In genomic region chr6:155185544-155185943, GRCh38 we compare ENCODE assay signal across 7 cellular contexts.
A peak's percentile ranks its signal among the peaks of the same experiment; 100 is the strongest.
DNase-seq lines count a peak whose midpoint lies in the region; ATAC-seq and TF ChIP-seq lines count a peak whose summit lies in the region.

No MANE protein-coding gene starts in this region.

- no peaks in the 10 kb centered on the region for H3K27me3 ChIP-seq in GM23248 (replicated peaks; ENCODE audit: insufficient read depth)

- no peaks in the 10 kb centered on the region for H3K79me2 ChIP-seq in GM23248 (ENCODE audit: insufficient read depth)

- TF ChIP-seq CTCF in choroid plexus epithelial cell (conservative IDR thresholded peaks at IDR 0.05; ENCODE audit: low read depth, low read length) (no peak), retinal pigment epithelial cell (conservative IDR thresholded peaks at IDR 0.05; ENCODE audit: low read depth, low read length) (no peak)

- in situ Hi-C loops in GM23248 (cut with MboI), result no loop called here

- H3K4me2 ChIP-seq in GM23248 (ENCODE audit: unreplicated experiment), result no peak overlapping the region

- H3K9me3 ChIP-seq in GM23248 (ENCODE audit: low read depth), result no peaks in the 10 kb centered on the region

- H3K4me3 ChIP-seq in GM23248 (no peak overlapping the region), choroid plexus epithelial cell (ENCODE audit: low read depth, low read length) (no peak overlapping the region), retinal pigment epithelial cell (ENCODE audit: low read length) (no peak overlapping the region)

- 90 to 93% methylated on average over 6 of the region's 6 CpGs for WGBS in GM23248 (ENCODE audit: low coverage in 1 of 2, low lambda C conversion rate in 2 of 2, missing lambda C conversion rate in 2 of 2), 2 experiments

- peaks cover 14% of the 10 kb centered on the region for H3K4me1 ChIP-seq in GM23248 (ENCODE audit: insufficient read depth)

- no peaks in the 10 kb centered on the region for H4K20me1 ChIP-seq in GM23248 (ENCODE audit: insufficient read depth)

- ATAC-seq in HG03159 (IDR thresholded peaks at IDR 0.05; ENCODE audit: unreplicated experiment), result no peak
- no peak for ATAC-seq in HG03439 (IDR thresholded peaks at IDR 0.05; ENCODE audit: unreplicated experiment)

- no peaks in the 10 kb centered on the region for H3K36me3 ChIP-seq in GM23248 (ENCODE audit: low read depth)

- no peaks in the 10 kb centered on the region for H3K9me2 ChIP-seq in GM23248 (ENCODE audit: insufficient read depth)

- no peak overlapping the region for H3K9ac ChIP-seq in GM23248

- H2AFZ ChIP-seq in GM23248, result no peak overlapping the region

- H3F3A ChIP-seq in GM23248 (ENCODE audit: insufficient read depth), result peaks cover 24% of the 10 kb centered on the region

- DNase-seq in GM23248 (peak; percentile 26), NCI-H2227 treated with DMSO at 0.1 percent for 48 hours (lab: John Stamatoyannopoulos, UW) (peak; percentile 13), choroid plexus epithelial cell (ENCODE audit: low read depth) (peak; percentile 47), retinal pigment epithelial cell (ENCODE audit: low read depth) (peak; percentile 90), Kasumi-1 (lab: John Stamatoyannopoulos, UW) (no peak)

- no peak overlapping the region for H3K27ac ChIP-seq in GM23248

Comparison
In these comparisons a context has a peak if more than half of its experiments do, and no peak if none do; other contexts are left out.
1. DNase-seq: peak in GM23248 (single experiment), NCI-H2227 treated with DMSO at 0.1 percent for 48 hours (single experiment), choroid plexus epithelial cell (single experiment) and retinal pigment epithelial cell (single experiment); none in Kasumi-1 (0 of 2).